Comparison of ENCODE assay signal across 8 cellular contexts in the genomic region with DNA sequence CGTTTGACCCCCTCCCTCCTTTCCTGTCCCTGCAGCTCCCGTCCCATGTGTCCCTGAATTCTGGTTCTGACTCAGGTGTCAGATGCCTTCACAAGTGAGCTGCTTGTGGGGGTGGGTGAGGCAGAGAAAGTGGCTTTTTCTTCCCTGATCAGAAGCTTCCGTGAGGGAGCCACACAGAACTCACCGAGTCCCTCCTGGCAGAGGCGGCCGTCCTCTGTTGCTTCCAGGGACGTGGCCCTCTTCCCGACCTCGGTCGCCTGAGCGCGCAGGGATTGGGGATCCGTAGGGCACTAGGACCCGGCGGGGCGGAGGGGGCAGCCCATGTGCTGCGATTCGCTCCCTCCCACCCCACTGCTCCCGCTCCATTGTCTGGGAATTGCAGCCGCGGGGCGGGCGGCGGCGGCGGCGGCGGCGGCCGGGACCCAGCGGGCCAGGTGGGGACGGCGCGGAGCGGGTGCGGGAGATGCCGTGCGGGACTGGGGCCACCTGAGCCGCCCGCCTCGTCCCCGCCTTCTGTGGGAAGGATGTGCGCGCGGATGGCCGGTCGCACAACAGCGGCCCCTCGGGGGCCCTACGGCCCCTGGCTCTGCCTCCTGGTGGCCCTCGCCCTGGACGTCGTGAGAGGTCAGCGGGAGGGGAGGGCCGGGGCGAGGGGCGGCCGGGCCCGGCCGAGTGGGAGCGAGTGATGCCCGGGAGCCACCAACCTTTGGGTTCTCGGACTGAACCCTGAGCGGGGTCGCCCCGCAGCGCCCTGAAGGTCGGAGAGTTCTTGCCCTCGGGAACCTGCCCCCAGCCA. TPM values are rescaled to one million over a fixed set of nuclear protein-coding genes. Genes with fewer than 3 reads are reported as not detected.
DNase-seq lines count a peak whose midpoint lies in the region; ATAC-seq and TF ChIP-seq lines count a peak whose summit lies in the region.

A gene with protein sequence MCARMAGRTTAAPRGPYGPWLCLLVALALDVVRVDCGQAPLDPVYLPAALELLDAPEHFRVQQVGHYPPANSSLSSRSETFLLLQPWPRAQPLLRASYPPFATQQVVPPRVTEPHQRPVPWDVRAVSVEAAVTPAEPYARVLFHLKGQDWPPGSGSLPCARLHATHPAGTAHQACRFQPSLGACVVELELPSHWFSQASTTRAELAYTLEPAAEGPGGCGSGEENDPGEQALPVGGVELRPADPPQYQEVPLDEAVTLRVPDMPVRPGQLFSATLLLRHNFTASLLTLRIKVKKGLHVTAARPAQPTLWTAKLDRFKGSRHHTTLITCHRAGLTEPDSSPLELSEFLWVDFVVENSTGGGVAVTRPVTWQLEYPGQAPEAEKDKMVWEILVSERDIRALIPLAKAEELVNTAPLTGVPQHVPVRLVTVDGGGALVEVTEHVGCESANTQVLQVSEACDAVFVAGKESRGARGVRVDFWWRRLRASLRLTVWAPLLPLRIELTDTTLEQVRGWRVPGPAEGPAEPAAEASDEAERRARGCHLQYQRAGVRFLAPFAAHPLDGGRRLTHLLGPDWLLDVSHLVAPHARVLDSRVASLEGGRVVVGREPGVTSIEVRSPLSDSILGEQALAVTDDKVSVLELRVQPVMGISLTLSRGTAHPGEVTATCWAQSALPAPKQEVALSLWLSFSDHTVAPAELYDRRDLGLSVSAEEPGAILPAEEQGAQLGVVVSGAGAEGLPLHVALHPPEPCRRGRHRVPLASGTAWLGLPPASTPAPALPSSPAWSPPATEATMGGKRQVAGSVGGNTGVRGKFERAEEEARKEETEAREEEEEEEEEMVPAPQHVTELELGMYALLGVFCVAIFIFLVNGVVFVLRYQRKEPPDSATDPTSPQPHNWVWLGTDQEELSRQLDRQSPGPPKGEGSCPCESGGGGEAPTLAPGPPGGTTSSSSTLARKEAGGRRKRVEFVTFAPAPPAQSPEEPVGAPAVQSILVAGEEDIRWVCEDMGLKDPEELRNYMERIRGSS (plus strand): TSS at position 351 of the 796 bp plus-strand sequence. CDS start 174 bp downstream, at position 525.

- ATAC-seq in GM19463 (IDR thresholded peaks at IDR 0.05; ENCODE audit: unreplicated experiment) (peak; percentile 54), HG03280 (IDR thresholded peaks at IDR 0.05; ENCODE audit: unreplicated experiment) (no peak)

- DNase-seq in CD4-positive, alpha-beta memory T cell: peak in 1 of 5 donors; percentile 17
- DNase-seq in NCI-H2171 (lab: John Stamatoyannopoulos, UW) (peak; percentile 82), globus pallidus (ENCODE audit: low spot score) (peak; percentile 73), neural crest cell (ENCODE audit: low read depth, low spot score) (peak; percentile 69), GDM1 (lab: John Stamatoyannopoulos, UW) (no peak)
- DNase-seq in activated T-helper 2 cell treated with anti-CD3 and anti-CD28 coated beads, Interferon-gamma antibody, Interleukin-2, Interleukin-4, amounts not matched to agents 10 μg/mL and 5 μg/mL and 100 μg/mL, durations not matched to agents 14 hours and 24 hours and 36 hours (ENCODE audit: low spot score): no peak

- H3K4me1 Mint-ChIP-seq in CD4-positive, alpha-beta memory T cell: peaks cover 5 to 23% (median 13%) of the 10 kb centered on the region in 4 donors
- peaks cover 11% of the 10 kb centered on the region for H3K4me1 Mint-ChIP-seq in activated T-helper 2 cell treated with anti-CD3 and anti-CD28 coated beads, Interferon-gamma antibody, Interleukin-2, Interleukin-4, amounts not matched to agents 10 μg/mL and 5 μg/mL and 100 μg/mL, durations not matched to agents 14 hours and 24 hours and 36 hours (ENCODE audit: low read depth)
- peaks cover 28% of the 10 kb centered on the region for H3K4me1 Mint-ChIP-seq in neural crest cell

- H3K27me3 Mint-ChIP-seq in CD4-positive, alpha-beta memory T cell: peaks cover 4 to 12% of the 10 kb centered on the region in 2 donors
- peaks cover 21% of the 10 kb centered on the region for H3K27me3 Mint-ChIP-seq in activated T-helper 2 cell treated with anti-CD3 and anti-CD28 coated beads, Interferon-gamma antibody, Interleukin-2, Interleukin-4, amounts not matched to agents 10 μg/mL and 5 μg/mL and 100 μg/mL, durations not matched to agents 14 hours and 24 hours and 36 hours (ENCODE audit: low read depth)
- H3K27me3 Mint-ChIP-seq in neural crest cell (ENCODE audit: low read depth): no peaks in the 10 kb centered on the region

- CTCF ChIA-PET in CD4-positive, alpha-beta memory T cell (lab: Charles Lee; ENCODE audit: partially characterized antibody): interaction anchor here (1.2 to 1.3 kb wide), 2 partner anchors 9 to 11 kb away, joined by 3 to 7 read pairs; partner anchors contain the start of gene TMEM109

- no peak for TF ChIP-seq CTCF in neural crest cell (conservative IDR thresholded peaks at IDR 0.05)

- H3K4me3 ChIP-seq in CD4-positive, alpha-beta memory T cell (ENCODE audit: low read length in 2 of 2): peak within 1 kb of the TSS in 1 of 2 donors; percentile 32

- peaks cover 20% of the 10 kb centered on the region for H3K4me1 ChIP-seq in CD4-positive, alpha-beta memory T cell (ENCODE audit: insufficient read depth, low read length)

- H3K27ac ChIP-seq in CD4-positive, alpha-beta memory T cell (ENCODE audit: low read depth, low read length): no peak within 1 kb of the TSS

- H3K36me3 ChIP-seq in CD4-positive, alpha-beta memory T cell (ENCODE audit: insufficient read depth, low read length): peaks cover 37% of the 10 kb centered on the region

- peak within 1 kb of the TSS in 2 of 7 donors; percentile 47 to 59 for H3K27ac Mint-ChIP-seq in CD4-positive, alpha-beta memory T cell
- H3K27ac Mint-ChIP-seq in activated T-helper 2 cell treated with anti-CD3 and anti-CD28 coated beads, Interferon-gamma antibody, Interleukin-2, Interleukin-4, amounts not matched to agents 10 μg/mL and 5 μg/mL and 100 μg/mL, durations not matched to agents 14 hours and 24 hours and 36 hours: no peak within 1 kb of the TSS
- H3K27ac Mint-ChIP-seq in neural crest cell (ENCODE audit: unreplicated experiment): no peak within 1 kb of the TSS

- POLR2A ChIA-PET in CD4-positive, alpha-beta memory T cell (lab: Charles Lee; ENCODE audit: partially characterized antibody): interaction anchor here (1.0 to 1.4 kb wide), 3 partner anchors 9 to 10 kb away, joined by 3 to 6 read pairs (median 3); partner anchors contain the start of gene TMEM109

- intact Hi-C loops in CD4-positive, alpha-beta memory T cell (cut with micrococcal nuclease): no loop called here
- intact Hi-C loops in activated T-helper 2 cell treated with anti-CD3 and anti-CD28 coated beads, Interferon-gamma antibody, Interleukin-2, Interleukin-4, amounts not matched to agents 10 μg/mL and 5 μg/mL and 100 μg/mL, durations not matched to agents 14 hours and 24 hours and 36 hours (cut with micrococcal nuclease): no loop called here

- H3K27me3 ChIP-seq in CD4-positive, alpha-beta memory T cell (ENCODE audit: insufficient read depth, low read length): peaks cover 11% of the 10 kb centered on the region

- no peaks in the 10 kb centered on the region for H3K9me3 Mint-ChIP-seq in CD4-positive, alpha-beta memory T cell
- H3K9me3 Mint-ChIP-seq in activated T-helper 2 cell treated with anti-CD3 and anti-CD28 coated beads, Interferon-gamma antibody, Interleukin-2, Interleukin-4, amounts not matched to agents 10 μg/mL and 5 μg/mL and 100 μg/mL, durations not matched to agents 14 hours and 24 hours and 36 hours: no peaks in the 10 kb centered on the region
- H3K9me3 Mint-ChIP-seq in neural crest cell: no peaks in the 10 kb centered on the region

- peak within 1 kb of the TSS; percentile 35 to 82 (median 70) for H3K4me3 Mint-ChIP-seq in CD4-positive, alpha-beta memory T cell
- H3K4me3 Mint-ChIP-seq in activated T-helper 2 cell treated with anti-CD3 and anti-CD28 coated beads, Interferon-gamma antibody, Interleukin-2, Interleukin-4, amounts not matched to agents 10 μg/mL and 5 μg/mL and 100 μg/mL, durations not matched to agents 14 hours and 24 hours and 36 hours (ENCODE audit: low read depth): peak within 1 kb of the TSS; percentile 51
- H3K4me3 Mint-ChIP-seq in neural crest cell: peak within 1 kb of the TSS; percentile 95

- H3K9me3 ChIP-seq in CD4-positive, alpha-beta memory T cell (ENCODE audit: control insufficient read depth in 1 of 2, low read length in 2 of 2): no peaks in the 10 kb centered on the region

- H3K36me3 Mint-ChIP-seq in CD4-positive, alpha-beta memory T cell: peaks cover 36 to 42% of the 10 kb centered on the region in 2 donors
- peaks cover 45% of the 10 kb centered on the region for H3K36me3 Mint-ChIP-seq in activated T-helper 2 cell treated with anti-CD3 and anti-CD28 coated beads, Interferon-gamma antibody, Interleukin-2, Interleukin-4, amounts not matched to agents 10 μg/mL and 5 μg/mL and 100 μg/mL, durations not matched to agents 14 hours and 24 hours and 36 hours (ENCODE audit: low read depth)
- peaks cover 14% of the 10 kb centered on the region for H3K36me3 Mint-ChIP-seq in neural crest cell (ENCODE audit: low read depth)

RNA-seq across cellular contexts. Expression of the gene that starts here (rescaled TPM):
- under 1 TPM; 0.78 to 0.93 TPM for total RNA-seq in CD4-positive, alpha-beta memory T cell
- not detected for polyA plus RNA-seq in CD4-positive, alpha-beta memory T cell
- 1.1 and 1.2 TPM in 2 replicates for total RNA-seq in activated T-helper 2 cell treated with anti-CD3 and anti-CD28 coated beads, Interferon-gamma antibody, Interleukin-2, Interleukin-4, amounts not matched to agents 10 μg/mL and 5 μg/mL and 100 μg/mL, durations not matched to agents 14 hours and 24 hours and 36 hours
- total RNA-seq in neural crest cell: 195 and 216 TPM in 2 replicates

Comparison
In these comparisons a context has a peak if more than half of its experiments do, and no peak if none do; other contexts are left out.
1. RNA of the gene that starts here (total RNA-seq): 195 to 216 TPM in neural crest cell; 1.1 to 1.2 TPM in activated T-helper 2 cell treated with anti-CD3 and anti-CD28 coated beads, Interferon-gamma antibody, Interleukin-2, Interleukin-4, amounts not matched to agents 10 μg/mL and 5 μg/mL and 100 μg/mL, durations not matched to agents 14 hours and 24 hours and 36 hours and 0.78 to 0.93 TPM in CD4-positive, alpha-beta memory T cell; every median in the first group is over 10 times any median in the second.
2. DNase-seq: peak in NCI-H2171 (single experiment), globus pallidus (single experiment) and neural crest cell (single experiment); none in activated T-helper 2 cell treated with anti-CD3 and anti-CD28 coated beads, Interferon-gamma antibody, Interleukin-2, Interleukin-4, amounts not matched to agents 10 μg/mL and 5 μg/mL and 100 μg/mL, durations not matched to agents 14 hours and 24 hours and 36 hours (single experiment) and GDM1 (single experiment).
3. Peak in every context shown above with its lines, with median percentiles within 50 percentile points of each other: H3K4me3 Mint-ChIP-seq.